In the genomic region with DNA sequence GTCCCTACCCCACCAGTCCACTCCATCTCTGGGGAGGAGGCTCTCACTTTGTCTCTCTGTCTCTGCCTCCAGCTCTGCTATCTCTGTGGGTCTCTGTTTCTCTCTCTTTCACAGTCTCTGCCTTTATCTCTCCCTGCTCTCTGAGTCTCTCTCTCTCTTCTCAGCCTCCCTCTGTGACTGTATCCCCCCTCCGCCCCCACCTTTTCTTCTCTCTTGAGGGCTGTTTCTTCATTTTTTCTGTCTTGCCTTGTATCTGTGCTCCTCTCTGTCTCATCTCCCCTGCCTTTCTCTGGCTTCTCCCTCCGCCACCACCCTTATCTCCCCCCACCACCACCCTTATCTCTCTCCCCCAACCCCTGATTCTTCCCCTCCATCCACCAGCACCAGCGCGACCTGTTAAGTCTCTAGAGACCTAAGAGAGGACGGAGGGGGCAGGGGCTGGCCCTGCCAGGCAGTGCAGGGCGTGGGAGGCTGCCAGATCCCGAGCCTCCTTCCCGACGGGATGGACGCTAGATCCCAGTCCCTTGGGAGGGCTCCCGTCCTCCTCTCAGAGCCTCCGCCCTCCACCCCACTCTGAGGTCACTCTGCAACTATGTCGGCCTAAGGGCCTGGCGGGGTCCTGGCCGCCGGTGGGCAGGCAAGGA, we compare ENCODE assay signal across 8 cellular contexts. TPM values are rescaled to one million over a fixed set of nuclear protein-coding genes. Genes with fewer than 3 reads are reported as not detected.
DNase-seq lines count a peak whose midpoint lies in the region; ATAC-seq and TF ChIP-seq lines count a peak whose summit lies in the region.

No MANE protein-coding gene starts in this region.

- POLR2A ChIA-PET in AG04449 (lab: Yijun Ruan, JAX) = interaction anchor here (0.7 to 2.8 kb wide), 6 partner anchors 11 to 85 kb away, joined by 3 to 17 read pairs (median 4); a partner anchor contains a TSS
- POLR2A ChIA-PET in PC-3 (lab: Charles Lee; ENCODE audit: unreplicated experiment) = interaction anchor here (1.5 kb wide), 1 partner anchor 44 kb away, joined by 8 read pairs; a partner anchor contains a TSS

- H3K9me3 ChIP-seq in PC-3 (ENCODE audit: low read length) (no peaks in the 10 kb centered on the region), esophagus (ENCODE audit: control insufficient read depth in 2 of 2, insufficient read depth in 1 of 2, low read depth in 1 of 2, low read length in 1 of 2) (no peaks in the 10 kb centered on the region), muscle layer of duodenum (ENCODE audit: control insufficient read depth in 1 of 2, low read length in 2 of 2) (no peaks in the 10 kb centered on the region)

- TF ChIP-seq CTCF in AG04449 (IDR thresholded peaks at IDR 0.05; ENCODE audit: insufficient read depth, low read length, missing control alignments) (no peak), PC-3 (conservative IDR thresholded peaks at IDR 0.05; ENCODE audit: low read depth, low read length) (no peak)

- H3K4me3 ChIP-seq in AG04449 (ENCODE audit: low read depth, low read length) (peak overlapping the region; percentile 90), PC-3 (ENCODE audit: low read length) (peak overlapping the region; percentile 88), esophagus (ENCODE audit: low read depth in 1 of 2, low read length in 2 of 2) (peak overlapping the region; percentile 45 to 59), muscle layer of duodenum (ENCODE audit: low read depth in 1 of 2, low read length in 2 of 2) (peak overlapping the region; percentile 78 to 80)

- peak; percentile 5; the same call in 1 of the 2 replicates for ATAC-seq in PC-3

- WGBS in esophagus, 2 donors = 22 to 39% methylated on average over 16 of the region's 16 CpGs

- no peak overlapping the region for H2AFZ ChIP-seq in PC-3 (ENCODE audit: low read length)

- DNase-seq in AG04449 (ENCODE audit: low read depth, low spot score) (no peak), PC-3 (peak; percentile 27), NCI-H524 treated with DMSO at 0.1 percent for 48 hours (lab: John Stamatoyannopoulos, UW) (no peak), CD1c-positive myeloid dendritic cell (ENCODE audit: extremely low spot score) (no peak), DMS114 treated with DMSO at 0.1 percent for 48 hours (lab: John Stamatoyannopoulos, UW; ENCODE audit: unreplicated experiment) (no peak), T-helper 2 cell (no peak)

- TSS peak; percentile 19 for BruUV-seq in PC-3 (replicated peaks; lab: Mats Ljungman, UMichigan)

- H3K27me3 ChIP-seq in PC-3 (ENCODE audit: low read length) = no peaks in the 10 kb centered on the region
- H3K27me3 ChIP-seq in esophagus (ENCODE audit: control insufficient read depth in 1 of 2, insufficient read depth in 2 of 2, low read length in 2 of 2) = no peaks in the 10 kb centered on the region
- no peaks in the 10 kb centered on the region for H3K27me3 ChIP-seq in muscle layer of duodenum (ENCODE audit: low read depth, low read length)

- H3K9me2 ChIP-seq in PC-3 (replicated peaks; ENCODE audit: low read length) = no peaks in the 10 kb centered on the region

- no peaks in the 10 kb centered on the region for H4K20me1 ChIP-seq in PC-3 (ENCODE audit: low read length)

- H3K36me3 ChIP-seq in PC-3 (ENCODE audit: low read depth, low read length) (peaks cover 15% of the 10 kb centered on the region), esophagus (ENCODE audit: control insufficient read depth in 2 of 2, insufficient read depth in 2 of 2, low read length in 1 of 2) (peaks cover 0 to 3% of the 10 kb centered on the region in 2 donors), muscle layer of duodenum (ENCODE audit: control insufficient read depth in 1 of 2, insufficient read depth in 2 of 2, low read length in 2 of 2) (peaks cover 0 to 11% of the 10 kb centered on the region in 2 donors)

- H3K4me1 ChIP-seq in PC-3 (ENCODE audit: insufficient read depth, low read length) (peaks cover 44% of the 10 kb centered on the region), esophagus (ENCODE audit: control insufficient read depth in 2 of 2, insufficient read depth in 2 of 2, low read length in 1 of 2) (peaks cover 8% of the 10 kb centered on the region in 2 donors), muscle layer of duodenum (ENCODE audit: control insufficient read depth in 1 of 2, insufficient read depth in 2 of 2, low read length in 2 of 2) (peaks cover 0 to 43% of the 10 kb centered on the region in 2 donors)

- H3F3A ChIP-seq in PC-3 (ENCODE audit: low read length, unreplicated experiment) = peaks cover 3% of the 10 kb centered on the region

- peak overlapping the region; percentile 99 for H3K4me2 ChIP-seq in PC-3 (ENCODE audit: low read length)

- CTCF ChIA-PET in AG04449 (lab: Yijun Ruan, JAX) (interaction anchor here (1.2 to 2.7 kb wide), 10 partner anchors 10 to 88 kb away, joined by 3 to 10 read pairs (median 6); no protein-coding TSS in a partner anchor), PC-3 (lab: Charles Lee) (interaction anchor here (1.3 kb wide), 1 partner anchor 42 kb away, joined by 3 read pairs; no protein-coding TSS in a partner anchor)

- intact Hi-C loops in PC-3 (cut with micrococcal nuclease) = no loop called here

- H3K27ac ChIP-seq in PC-3 (ENCODE audit: low read length) (peak overlapping the region; percentile 61), esophagus (ENCODE audit: low read depth in 2 of 2, low read length in 1 of 2) (peak overlapping the region; percentile 88 to 89), muscle layer of duodenum (ENCODE audit: low read length) (peak overlapping the region; percentile 84)

- H3K9ac ChIP-seq in PC-3 (ENCODE audit: low read length) = peak overlapping the region; percentile 80

- H3K79me2 ChIP-seq in PC-3 (ENCODE audit: low read length) = peaks cover 65% of the 10 kb centered on the region

RNA-seq across cellular contexts. Expression of a gene that starts 1.0 kb away (rescaled TPM):
- total RNA-seq in PC-3 (2014; rRNA removed) = 172 and 202 TPM in 2 replicates
- 1 to 10 TPM; 1.9 to 4.1 TPM for polyA plus RNA-seq in esophagus

RNA-seq across cellular contexts. Expression of a gene that starts 27.0 kb away (rescaled TPM):
- 8.6 and 10.3 TPM in 2 replicates for total RNA-seq in PC-3 (2014; rRNA removed)
- polyA plus RNA-seq in esophagus = 10 to 100 TPM in 1 of 2 donors, 1 to 10 TPM in 1; 8.7 to 10.5 TPM

RNA-seq across cellular contexts. Expression of a gene that starts 44.1 kb away (rescaled TPM):
- total RNA-seq in PC-3 (2014; rRNA removed) = 158 and 198 TPM in 2 replicates
- 10 to 100 TPM; 64.9 to 73.4 TPM for polyA plus RNA-seq in esophagus
